In genomic region chr19:40523322-40524047, GRCh38 we compare ENCODE assay signal across 8 cellular contexts. TPM values are rescaled to one million over a fixed set of nuclear protein-coding genes. Genes with fewer than 3 reads are reported as not detected.
DNase-seq lines count a peak whose midpoint lies in the region; ATAC-seq and TF ChIP-seq lines count a peak whose summit lies in the region.

No MANE protein-coding gene starts in this region.

- H3K79me2 ChIP-seq in GM23338 (replicated peaks; ENCODE audit: insufficient read depth) = no peaks in the 10 kb centered on the region

- DNase-seq in AG09319 (ENCODE audit: extremely low read depth, low read depth) (no peak), GM23338 (ENCODE audit: low spot score) (peak; percentile 93), NCI-H345 treated with DMSO at 0.1 percent for 48 hours (lab: John Stamatoyannopoulos, UW; ENCODE audit: unreplicated experiment) (peak; percentile 60), WTC11 (ENCODE audit: low spot score) (peak; percentile 87), myocyte (ENCODE audit: low read depth) (peak; percentile 53), ureter (ENCODE audit: low spot score) (no peak)
- peak; percentile 23 to 43 (median 25) for DNase-seq in effector memory CD8-positive, alpha-beta T cell

- H3K4me3 Mint-ChIP-seq in GM23338 = peak overlapping the region; percentile 26; the same call in 1 of the 3 replicates
- no peak overlapping the region for H3K4me3 Mint-ChIP-seq in WTC11
- H3K4me3 Mint-ChIP-seq in effector memory CD8-positive, alpha-beta T cell = no peak overlapping the region

- H3K9me2 ChIP-seq in GM23338 (ENCODE audit: insufficient read depth) = no peaks in the 10 kb centered on the region

- TF ChIP-seq CTCF in AG09319 (IDR thresholded peaks at IDR 0.05; ENCODE audit: low read depth, low read length) = peak; percentile 52
- TF ChIP-seq CTCF in GM23338 (conservative IDR thresholded peaks at IDR 0.05; ENCODE audit: low read depth in 2 of 2) = peak; percentile 79 to 97
- TF ChIP-seq CTCF in WTC11 (IDR thresholded peaks at IDR 0.05) = peak; percentile 75

- H3K27me3 Mint-ChIP-seq in GM23338 (ENCODE audit: insufficient read depth, low read depth, poor library complexity) (peaks cover 35% of the 10 kb centered on the region), WTC11 (ENCODE audit: low read depth) (peaks cover 65% of the 10 kb centered on the region)
- peaks cover 21 to 36% of the 10 kb centered on the region in 2 donors for H3K27me3 Mint-ChIP-seq in effector memory CD8-positive, alpha-beta T cell

- CTCF ChIA-PET in WTC11 (lab: Charles Lee) = interaction anchor here (0.5 to 1.7 kb wide), 47 partner anchors 9 to 305 kb away, joined by 3 to 32 read pairs (median 5); partner anchors contain the start of genes BLVRB, PRX and TTC9B

- H3K36me3 Mint-ChIP-seq in GM23338 (ENCODE audit: low read depth) = peaks cover 5% of the 10 kb centered on the region; the same call in 2 of the 3 replicates
- H3K36me3 Mint-ChIP-seq in WTC11 = peaks cover 5% of the 10 kb centered on the region
- H3K36me3 Mint-ChIP-seq in effector memory CD8-positive, alpha-beta T cell (ENCODE audit: insufficient read depth) = no peaks in the 10 kb centered on the region

- no peak overlapping the region for H3K4me3 ChIP-seq in GM23338

- H3K27ac Mint-ChIP-seq in GM23338 (no peak overlapping the region), WTC11 (no peak overlapping the region)
- no peak overlapping the region for H3K27ac Mint-ChIP-seq in effector memory CD8-positive, alpha-beta T cell

- peak overlapping the region; percentile 69; the same call in 1 of the 2 replicates for H2AFZ ChIP-seq in GM23338

- POLR2A ChIA-PET in WTC11 (lab: Charles Lee) = interaction anchor here (0.6 kb wide), 1 partner anchor 11 kb away, joined by 3 read pairs; no protein-coding TSS in a partner anchor

- H3K36me3 ChIP-seq in GM23338 (ENCODE audit: insufficient read depth) = no peaks in the 10 kb centered on the region; the same call in 1 of the 2 replicates

- H3K27ac ChIP-seq in GM23338 (ENCODE audit: low read depth) = no peak overlapping the region

- H3K4me1 ChIP-seq in GM23338 (ENCODE audit: insufficient read depth) = no peaks in the 10 kb centered on the region

- 0 out of 2 replicates have a peak overlapping the region, but pooled peaks have one; percentile 36 for H3K4me2 ChIP-seq in GM23338

- peaks cover 11% of the 10 kb centered on the region for H3K4me1 Mint-ChIP-seq in GM23338
- H3K4me1 Mint-ChIP-seq in WTC11 = peaks cover 6% of the 10 kb centered on the region
- H3K4me1 Mint-ChIP-seq in effector memory CD8-positive, alpha-beta T cell (ENCODE audit: low read depth in 2 of 2) = peaks cover 3% of the 10 kb centered on the region in 2 donors

- peaks cover 34% of the 10 kb centered on the region for H3K27me3 ChIP-seq in GM23338 (ENCODE audit: insufficient read depth)

- no peaks in the 10 kb centered on the region for H4K20me1 ChIP-seq in GM23338 (replicated peaks; ENCODE audit: insufficient read depth)

- ATAC-seq in GM23338 = peak; percentile 84
- ATAC-seq in WTC11 = peak; percentile 91
- peak; percentile 82 for ATAC-seq in effector memory CD8-positive, alpha-beta T cell (replicated peaks)
- no peak for ATAC-seq in GM19463 (IDR thresholded peaks at IDR 0.05; ENCODE audit: unreplicated experiment)

- H3F3A ChIP-seq in GM23338 (replicated peaks; ENCODE audit: low read depth) = peaks cover 8% of the 10 kb centered on the region; the same call in 1 of the 2 replicates

- H3K9me3 Mint-ChIP-seq in GM23338 = peaks cover 21% of the 10 kb centered on the region
- H3K9me3 Mint-ChIP-seq in WTC11 = 0 out of 2 replicates have a peak, but pooled peaks cover 3% of the 10 kb centered on the region
- H3K9me3 Mint-ChIP-seq in effector memory CD8-positive, alpha-beta T cell = no peaks in the 10 kb centered on the region

TF ChIP-seq in WTC11, 78 proteins besides CTCF, POLR2A, EP300 and RAD21 (continues in another document):
- TF ChIP-seq CDX4 (CRISPR knock-in tag; IDR thresholded peaks at IDR 0.05; ENCODE audit: borderline replicate concordance) = no peak
- no peak for TF ChIP-seq ELF4 (CRISPR knock-in tag; IDR thresholded peaks at IDR 0.05; ENCODE audit: low read depth)
- TF ChIP-seq ZNF423 (CRISPR knock-in tag; IDR thresholded peaks at IDR 0.05) = no peak
- TF ChIP-seq ZNF121 (CRISPR knock-in tag; IDR thresholded peaks at IDR 0.05) = peak; percentile 74
- 0 out of 2 replicates have a peak, but pooled peaks have one; percentile 22 for TF ChIP-seq MAX (CRISPR knock-in tag; IDR thresholded peaks at IDR 0.05)
- 0 out of 2 replicates have a peak, but pooled peaks have one; percentile 42 for TF ChIP-seq SP1 (CRISPR knock-in tag; conservative IDR thresholded peaks at IDR 0.05)
- no peak for TF ChIP-seq ZNF416 (CRISPR knock-in tag; IDR thresholded peaks at IDR 0.05)
- no peak for TF ChIP-seq NFE2L1 (CRISPR knock-in tag; IDR thresholded peaks at IDR 0.05)
- TF ChIP-seq NFYB (CRISPR knock-in tag; conservative IDR thresholded peaks at IDR 0.05; ENCODE audit: low read depth) = no peak
- TF ChIP-seq, protein P1, sequence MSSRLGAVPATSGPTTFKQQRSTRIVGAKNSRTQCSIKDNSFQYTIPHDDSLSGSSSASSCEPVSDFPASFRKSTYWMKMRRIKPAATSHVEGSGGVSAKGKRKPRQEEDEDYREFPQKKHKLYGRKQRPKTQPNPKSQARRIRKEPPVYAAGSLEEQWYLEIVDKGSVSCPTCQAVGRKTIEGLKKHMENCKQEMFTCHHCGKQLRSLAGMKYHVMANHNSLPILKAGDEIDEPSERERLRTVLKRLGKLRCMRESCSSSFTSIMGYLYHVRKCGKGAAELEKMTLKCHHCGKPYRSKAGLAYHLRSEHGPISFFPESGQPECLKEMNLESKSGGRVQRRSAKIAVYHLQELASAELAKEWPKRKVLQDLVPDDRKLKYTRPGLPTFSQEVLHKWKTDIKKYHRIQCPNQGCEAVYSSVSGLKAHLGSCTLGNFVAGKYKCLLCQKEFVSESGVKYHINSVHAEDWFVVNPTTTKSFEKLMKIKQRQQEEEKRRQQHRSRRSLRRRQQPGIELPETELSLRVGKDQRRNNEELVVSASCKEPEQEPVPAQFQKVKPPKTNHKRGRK (CRISPR knock-in tag; IDR thresholded peaks at IDR 0.05; ENCODE audit: borderline replicate concordance) = no peak
- TF ChIP-seq ZNF396 (CRISPR knock-in tag; IDR thresholded peaks at IDR 0.05; ENCODE audit: borderline replicate concordance) = no peak
- TF ChIP-seq TEAD1 (CRISPR knock-in tag; IDR thresholded peaks at IDR 0.05) = 0 out of 2 replicates have a peak, but pooled peaks have one; percentile 26
- no peak for TF ChIP-seq TCF7 (CRISPR knock-in tag; IDR thresholded peaks at IDR 0.05; ENCODE audit: low read depth)
- TF ChIP-seq, protein P2, sequence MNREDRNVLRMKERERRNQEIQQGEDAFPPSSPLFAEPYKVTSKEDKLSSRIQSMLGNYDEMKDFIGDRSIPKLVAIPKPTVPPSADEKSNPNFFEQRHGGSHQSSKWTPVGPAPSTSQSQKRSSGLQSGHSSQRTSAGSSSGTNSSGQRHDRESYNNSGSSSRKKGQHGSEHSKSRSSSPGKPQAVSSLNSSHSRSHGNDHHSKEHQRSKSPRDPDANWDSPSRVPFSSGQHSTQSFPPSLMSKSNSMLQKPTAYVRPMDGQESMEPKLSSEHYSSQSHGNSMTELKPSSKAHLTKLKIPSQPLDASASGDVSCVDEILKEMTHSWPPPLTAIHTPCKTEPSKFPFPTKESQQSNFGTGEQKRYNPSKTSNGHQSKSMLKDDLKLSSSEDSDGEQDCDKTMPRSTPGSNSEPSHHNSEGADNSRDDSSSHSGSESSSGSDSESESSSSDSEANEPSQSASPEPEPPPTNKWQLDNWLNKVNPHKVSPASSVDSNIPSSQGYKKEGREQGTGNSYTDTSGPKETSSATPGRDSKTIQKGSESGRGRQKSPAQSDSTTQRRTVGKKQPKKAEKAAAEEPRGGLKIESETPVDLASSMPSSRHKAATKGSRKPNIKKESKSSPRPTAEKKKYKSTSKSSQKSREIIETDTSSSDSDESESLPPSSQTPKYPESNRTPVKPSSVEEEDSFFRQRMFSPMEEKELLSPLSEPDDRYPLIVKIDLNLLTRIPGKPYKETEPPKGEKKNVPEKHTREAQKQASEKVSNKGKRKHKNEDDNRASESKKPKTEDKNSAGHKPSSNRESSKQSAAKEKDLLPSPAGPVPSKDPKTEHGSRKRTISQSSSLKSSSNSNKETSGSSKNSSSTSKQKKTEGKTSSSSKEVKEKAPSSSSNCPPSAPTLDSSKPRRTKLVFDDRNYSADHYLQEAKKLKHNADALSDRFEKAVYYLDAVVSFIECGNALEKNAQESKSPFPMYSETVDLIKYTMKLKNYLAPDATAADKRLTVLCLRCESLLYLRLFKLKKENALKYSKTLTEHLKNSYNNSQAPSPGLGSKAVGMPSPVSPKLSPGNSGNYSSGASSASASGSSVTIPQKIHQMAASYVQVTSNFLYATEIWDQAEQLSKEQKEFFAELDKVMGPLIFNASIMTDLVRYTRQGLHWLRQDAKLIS (CRISPR knock-in tag; IDR thresholded peaks at IDR 0.05; ENCODE audit: borderline replicate concordance) = no peak

RNA-seq across cellular contexts. Expression of gene SHKBP1, which starts 53.2 kb away (rescaled TPM):
- total RNA-seq in GM23338 (2014; rRNA removed; shearing (Covaris generic)) = 60.0 and 63.2 TPM in 2 replicates
- 69.8 and 74.6 TPM in 2 replicates for polyA plus RNA-seq in GM23338 (2016; fragmentation: Nextera tagmentation; extraction: Ambion mirVana)
- total RNA-seq in WTC11 (2021) = 71.7 to 82.1 TPM (median 76.9 TPM) in 3 replicates
- 27.8 and 32.2 TPM in 2 replicates for total RNA-seq in myocyte
- polyA plus RNA-seq in myocyte (2012) = 43.1 TPM
- total RNA-seq in ureter = 61.2 TPM

RNA-seq across cellular contexts. Expression of gene SPTBN4, which starts 56.7 kb away (rescaled TPM):
- 2.3 and 4.5 TPM in 2 replicates for total RNA-seq in GM23338 (2014; rRNA removed; shearing (Covaris generic))
- 1.6 and 2.2 TPM in 2 replicates for polyA plus RNA-seq in GM23338 (2016; fragmentation: Nextera tagmentation; extraction: Ambion mirVana)
- 2.8 to 5.7 TPM (median 3.9 TPM) in 3 replicates for total RNA-seq in WTC11 (2021)
- 0.31 and 1.3 TPM in 2 replicates for total RNA-seq in myocyte
- 1.6 TPM for polyA plus RNA-seq in myocyte (2012)
- 2.6 TPM for total RNA-seq in ureter

RNA-seq across cellular contexts. Expression of gene BLVRB, which starts 57.9 kb away (rescaled TPM):
- total RNA-seq in GM23338 (2014; rRNA removed; shearing (Covaris generic)) = 51.7 and 53.7 TPM in 2 replicates
- polyA plus RNA-seq in GM23338 (2016; fragmentation: Nextera tagmentation; extraction: Ambion mirVana) = 43.7 and 45.6 TPM in 2 replicates
- total RNA-seq in WTC11 (2021) (35.1 to 38.5 TPM (median 37.1 TPM) in 3 replicates), myocyte (75.8 and 76.3 TPM in 2 replicates), ureter (62.6 TPM)
- 101 TPM for polyA plus RNA-seq in myocyte (2012)

Comparison
In these comparisons a context has a peak if more than half of its experiments do, and no peak if none do; other contexts are left out.
1. DNase-seq: peak in GM23338 (single experiment), NCI-H345 treated with DMSO at 0.1 percent for 48 hours (single experiment), WTC11 (single experiment), effector memory CD8-positive, alpha-beta T cell (3 of 3) and myocyte (single experiment); none in AG09319 (single experiment) and ureter (single experiment).
2. Peak in every context shown above with its lines, with median percentiles within 50 percentile points of each other: CTCF ChIP-seq.